Comparison of ENCODE assay signal across 14 cellular contexts in the genomic region with DNA sequence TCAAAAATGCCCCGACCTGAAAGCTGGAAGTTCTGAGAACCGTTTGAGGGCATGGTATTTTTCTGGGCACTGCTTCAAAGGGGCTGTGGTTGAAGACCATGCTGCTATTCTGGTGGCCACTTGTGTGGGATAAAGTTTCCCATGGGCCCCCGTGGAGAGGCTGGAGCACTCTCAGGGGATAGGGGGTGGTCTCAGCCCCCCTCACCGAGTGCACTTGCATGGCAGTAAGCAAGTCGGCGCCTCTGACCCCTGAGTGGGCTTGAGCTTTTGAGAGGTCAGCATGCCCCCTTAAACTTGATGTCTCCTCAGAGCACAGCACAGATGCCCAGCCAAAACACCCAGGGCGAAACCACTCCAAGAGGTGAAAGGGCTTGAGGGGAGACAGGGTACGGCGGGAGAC. TPM values are rescaled to one million over a fixed set of nuclear protein-coding genes. Genes with fewer than 3 reads are reported as not detected.
A peak's percentile ranks its signal among the peaks of the same experiment; 100 is the strongest.
DNase-seq lines count a peak whose midpoint lies in the region; ATAC-seq and TF ChIP-seq lines count a peak whose summit lies in the region.
"Had no signal": no experiment of that assay in that cellular context is flagged by ENCODE, and none has a peak within 500 bp of the region (broad histone marks: within the 10 kb centered on the region; RNA-seq: fewer than 3 reads in every experiment).

No MANE protein-coding gene starts in this region.

- no peak overlapping the region for H3K4me3 ChIP-seq in heart right ventricle
- no peak overlapping the region for H3K4me3 ChIP-seq in heart left ventricle
- H3K4me3 ChIP-seq in GM23248 = no peak overlapping the region
- H3K4me3 ChIP-seq in mesenchymal stem cell (ENCODE audit: insufficient read depth in 1 of 2, low read depth in 1 of 2, low read length in 2 of 2) = no peak overlapping the region
- no peak overlapping the region for H3K4me3 ChIP-seq in suprapubic skin
- H3K4me3 ChIP-seq in spleen = no peak overlapping the region
- H3K4me3 ChIP-seq: GM12878, GM23338 had no signal

- TF ChIP-seq POLR2A in heart left ventricle (IDR thresholded peaks at IDR 0.05) (no peak), suprapubic skin (IDR thresholded peaks at IDR 0.05) (no peak), spleen (IDR thresholded peaks at IDR 0.05) (no peak)

- H3K18ac ChIP-seq in mesenchymal stem cell (ENCODE audit: low read depth in 1 of 2, low read length in 2 of 2) = peak overlapping the region in 1 of 2 experiments; percentile 5

- H3K9me3 ChIP-seq in heart right ventricle (no peaks in the 10 kb centered on the region), heart left ventricle (no peaks in the 10 kb centered on the region), GM23248 (ENCODE audit: low read depth) (no peaks in the 10 kb centered on the region), mesenchymal stem cell (ENCODE audit: control insufficient read depth, low read length) (no peaks in the 10 kb centered on the region), suprapubic skin (no peaks in the 10 kb centered on the region), spleen (no peaks in the 10 kb centered on the region)

- DNase-seq in heart right ventricle (no peak), heart left ventricle (no peak), GM23248 (no peak), mesenchymal stem cell (no peak), suprapubic skin (ENCODE audit: low spot score in 2 of 2) (no peak), DMS114 treated with DMSO at 0.1 percent for 48 hours (lab: John Stamatoyannopoulos, UW; ENCODE audit: unreplicated experiment) (no peak), posterior cingulate gyrus (no peak), spleen (no peak)
- DNase-seq: CD4-positive, CD25-positive, alpha-beta regulatory T cell; H9 had no signal

- H4K20me1 ChIP-seq in GM23248 (ENCODE audit: insufficient read depth) = peaks cover 56% of the 10 kb centered on the region

- H3K9ac ChIP-seq in GM23248 (no peak overlapping the region), mesenchymal stem cell (ENCODE audit: low read length) (no peak overlapping the region)

- TF ChIP-seq CTCF in heart right ventricle (IDR thresholded peaks at IDR 0.05) = no peak
- no peak for TF ChIP-seq CTCF in heart left ventricle (IDR thresholded peaks at IDR 0.05)
- TF ChIP-seq CTCF in suprapubic skin (IDR thresholded peaks at IDR 0.05) = no peak
- TF ChIP-seq CTCF in spleen (IDR thresholded peaks at IDR 0.05 in 8 of 11, conservative IDR thresholded peaks at IDR 0.05 in 3 of 11) = no peak

- H3K27ac ChIP-seq in heart right ventricle (peak overlapping the region in 6 of 10 donors; percentile 1 to 86 (median 40)), heart left ventricle (peak overlapping the region in 5 of 12 donors; percentile 1 to 78 (median 23)), GM23248 (peak overlapping the region; percentile 28; the same call in 1 of the 2 replicates), mesenchymal stem cell (ENCODE audit: low read length, poor library complexity, severe bottlenecking) (no peak overlapping the region), suprapubic skin (peak overlapping the region; percentile 21), spleen (no peak overlapping the region)
- H3K27ac ChIP-seq: 22Rv1 had no signal

- peaks cover 99% of the 10 kb centered on the region for H3F3A ChIP-seq in GM23248 (ENCODE audit: insufficient read depth)

- no peaks in the 10 kb centered on the region for H3K79me1 ChIP-seq in mesenchymal stem cell (replicated peaks; ENCODE audit: low read length, poor library complexity, severe bottlenecking)

- H4K8ac ChIP-seq in mesenchymal stem cell (ENCODE audit: low read length) = no peak overlapping the region

- 77 to 82% methylated on average over 9 of the region's 9 CpGs for WGBS in heart right ventricle, 2 donors
- WGBS in heart left ventricle, 4 donors = 62 to 80% (median 76%) methylated on average over 9 of the region's 9 CpGs
- 78 to 79% methylated on average over 9 of the region's 9 CpGs for WGBS in GM23248 (ENCODE audit: low coverage in 1 of 2, low lambda C conversion rate in 2 of 2, missing lambda C conversion rate in 2 of 2), 2 experiments
- 97% methylated on average over 9 of the region's 9 CpGs for WGBS in mesenchymal stem cell
- 69% methylated on average over 9 of the region's 9 CpGs for WGBS in suprapubic skin
- 83 to 86% (median 85%) methylated on average over 9 of the region's 9 CpGs for WGBS in spleen, 5 donors

- in situ Hi-C loops in GM23248 (cut with MboI) = no loop called here

- H4K91ac ChIP-seq in mesenchymal stem cell (ENCODE audit: low read length) = no peak overlapping the region

- no peak overlapping the region for H2AK5ac ChIP-seq in mesenchymal stem cell (ENCODE audit: low read length, severe bottlenecking)

- no peak overlapping the region for H3K14ac ChIP-seq in mesenchymal stem cell (ENCODE audit: low read length in 2 of 2)

- no peak overlapping the region for H2BK12ac ChIP-seq in mesenchymal stem cell (ENCODE audit: low read length in 2 of 2)

- intact Hi-C loops in heart right ventricle (cut with DNase I) = loop anchor here in 2 of 10 donors (5.0 to 10.0 kb wide), 2 partner anchors 35 to 118 kb away; a partner anchor contains a TSS
- intact Hi-C loops in heart left ventricle (cut with DNase I) = loop anchor here in 5 of 10 donors (5.0 to 10.0 kb wide), 3 partner anchors 35 to 148 kb away; a partner anchor contains a TSS
- intact Hi-C loops in posterior cingulate gyrus (cut with DNase I) = no loop called here
- intact Hi-C loops in spleen (cut with DNase I; ENCODE audit: low total_unique reads) = no loop called here

- H3K4me2 ChIP-seq in GM23248 (ENCODE audit: unreplicated experiment) (no peak overlapping the region), mesenchymal stem cell (ENCODE audit: low read length, poor library complexity, severe bottlenecking) (no peak overlapping the region)
- H3K4me2 ChIP-seq: GM23338 had no signal

- ATAC-seq in heart right ventricle (no peak), heart left ventricle (no peak)
- ATAC-seq: GM12878 had no signal

- H3K79me2 ChIP-seq in GM23248 (ENCODE audit: insufficient read depth) = peaks cover 100% of the 10 kb centered on the region

- H3K4ac ChIP-seq in mesenchymal stem cell (ENCODE audit: low read depth in 1 of 2, low read length in 2 of 2) = no peak overlapping the region

- H3K23ac ChIP-seq in mesenchymal stem cell (ENCODE audit: low read length in 2 of 2) = no peak overlapping the region

- TF ChIP-seq EP300 in suprapubic skin (IDR thresholded peaks at IDR 0.05) = no peak

- no peaks in the 10 kb centered on the region for H3K9me2 ChIP-seq in GM23248 (ENCODE audit: insufficient read depth)

- H3K36me3 ChIP-seq in heart right ventricle (peaks cover 0 to 48% (median 13%) of the 10 kb centered on the region in 9 donors), heart left ventricle (peaks cover 0 to 59% (median 38%) of the 10 kb centered on the region in 9 donors), GM23248 (ENCODE audit: low read depth) (peaks cover 62% of the 10 kb centered on the region), mesenchymal stem cell (ENCODE audit: control insufficient read depth in 1 of 2, insufficient read depth in 2 of 2, low read depth in 1 of 2, low read length in 2 of 2) (peaks cover 0 to 85% of the 10 kb centered on the region in 2 experiments), suprapubic skin (peaks cover 6% of the 10 kb centered on the region), spleen (peaks cover 0 to 81% (median 2%) of the 10 kb centered on the region in 6 donors)

- H2AFZ ChIP-seq in GM23248 (no peak overlapping the region), mesenchymal stem cell (ENCODE audit: low read depth, low read length) (no peak overlapping the region)
- H2AFZ ChIP-seq: GM23338 had no signal

- peaks cover 52 to 100% (median 96%) of the 10 kb centered on the region in 9 donors for H3K4me1 ChIP-seq in heart right ventricle
- peaks cover 14 to 100% (median 88%) of the 10 kb centered on the region in 12 donors for H3K4me1 ChIP-seq in heart left ventricle
- peaks cover 21% of the 10 kb centered on the region for H3K4me1 ChIP-seq in GM23248 (ENCODE audit: insufficient read depth)
- no peaks in the 10 kb centered on the region for H3K4me1 ChIP-seq in mesenchymal stem cell (ENCODE audit: control insufficient read depth, insufficient read depth, low read depth, low read length)
- peaks cover 59% of the 10 kb centered on the region for H3K4me1 ChIP-seq in suprapubic skin
- peaks cover 4 to 87% (median 32%) of the 10 kb centered on the region in 6 donors for H3K4me1 ChIP-seq in spleen

- no peaks in the 10 kb centered on the region for H3K27me3 ChIP-seq in heart right ventricle
- no peaks in the 10 kb centered on the region for H3K27me3 ChIP-seq in heart left ventricle
- H3K27me3 ChIP-seq in GM23248 (replicated peaks; ENCODE audit: insufficient read depth) = no peaks in the 10 kb centered on the region
- H3K27me3 ChIP-seq in mesenchymal stem cell (ENCODE audit: control insufficient read depth in 1 of 2, insufficient read depth in 1 of 2, low read length in 2 of 2) = no peaks in the 10 kb centered on the region
- H3K27me3 ChIP-seq in suprapubic skin = no peaks in the 10 kb centered on the region
- no peaks in the 10 kb centered on the region for H3K27me3 ChIP-seq in spleen (replicated peaks in 1 of 7)

- no peak overlapping the region for H2BK5ac ChIP-seq in mesenchymal stem cell (ENCODE audit: low read depth, low read length, poor library complexity, severe bottlenecking)

- H2BK120ac ChIP-seq in mesenchymal stem cell (ENCODE audit: low read depth, low read length) = no peak overlapping the region

- H2BK15ac ChIP-seq in mesenchymal stem cell (ENCODE audit: low read depth, poor library complexity, severe bottlenecking) = peak overlapping the region; percentile 67

RNA-seq across cellular contexts. Expression of a gene that starts 35.6 kb away (rescaled TPM):
- total RNA-seq in heart right ventricle (100 to 1,000 TPM in 9 of 10 donors, 10 to 100 TPM in 1; 91.9 to 380 (median 166) TPM), heart left ventricle (100 to 1,000 TPM; 121 to 629 (median 187) TPM), suprapubic skin (100 to 1,000 TPM; 148 to 295 (median 170) TPM), spleen (100 to 1,000 TPM; 171 to 689 (median 516) TPM)
- polyA plus RNA-seq in heart right ventricle (100 to 1,000 TPM; 134 to 173 TPM), heart left ventricle (100 to 1,000 TPM; 112 to 137 TPM), GM23248 (2016; fragmentation: Nextera tagmentation; extraction: Ambion mirVana) (1,465 and 1,490 TPM in 2 replicates), spleen (100 to 1,000 TPM in 1 of 3 donors, 10 to 100 TPM in 2; 19.7 to 104 (median 48.1) TPM)
- total RNA-seq in GM23248 (2014; rRNA removed; shearing (Covaris generic)) = 1,244 and 1,254 TPM in 2 replicates
- 319 TPM for polyA plus RNA-seq in mesenchymal stem cell (2013, experiment 1 of 2)
- 317 TPM for polyA plus RNA-seq in mesenchymal stem cell (2013, experiment 2 of 2)
- total RNA-seq: HT-29 had no signal
- polyA plus RNA-seq: CD4-positive, CD25-positive, alpha-beta regulatory T cell had no signal

Comparison
In these comparisons a context has a peak if more than half of its experiments do, and no peak if none do; other contexts are left out.
1. H3K27ac ChIP-seq: peak in heart right ventricle (6 of 10), GM23248 (single experiment) and suprapubic skin (single experiment); none in mesenchymal stem cell (single experiment) and spleen (0 of 8).